In genomic region chr6:19838442-19839236, GRCh38 we compare ENCODE assay signal across 8 cellular contexts. TPM values are rescaled to one million over a fixed set of nuclear protein-coding genes. Genes with fewer than 3 reads are reported as not detected.
A peak's percentile ranks its signal among the peaks of the same experiment; 100 is the strongest.
DNase-seq lines count a peak whose midpoint lies in the region; ATAC-seq and TF ChIP-seq lines count a peak whose summit lies in the region.

No MANE protein-coding gene starts in this region.

- no peak overlapping the region for H4K8ac ChIP-seq in IMR-90 (ENCODE audit: low read depth in 2 of 2, low read length in 2 of 2)

- peaks cover 50% of the 10 kb centered on the region for H3K27me3 Mint-ChIP-seq in WTC11 (ENCODE audit: low read depth)
- H3K27me3 Mint-ChIP-seq in activated CD4-positive, alpha-beta memory T cell treated with anti-CD3 and anti-CD28 coated beads, Interleukin-2, amount 10 ng/mL, durations not matched to agents 7 days and 5 days: peaks cover 46% of the 10 kb centered on the region

- no peak overlapping the region for H4K5ac ChIP-seq in IMR-90 (ENCODE audit: low read depth, low read length)

- H3K9me3 ChIP-seq in IMR-90 (ENCODE audit: control insufficient read depth, insufficient read depth, low read length): no peaks in the 10 kb centered on the region

- no peak overlapping the region; the same call in 1 of the 2 replicates for H3K14ac ChIP-seq in IMR-90 (replicated peaks; ENCODE audit: low read depth, low read length)

- H2BK15ac ChIP-seq in IMR-90 (ENCODE audit: low read depth, low read length): no peak overlapping the region

- BruUV-seq in IMR-90 (replicated peaks; lab: Mats Ljungman, UMichigan): no TSS peak

- peak overlapping the region; percentile 92 for H2AFZ ChIP-seq in IMR-90 (replicated peaks; ENCODE audit: low read length, poor library complexity)

- no peaks in the 10 kb centered on the region for H3K9me3 Mint-ChIP-seq in WTC11
- H3K9me3 Mint-ChIP-seq in activated CD4-positive, alpha-beta memory T cell treated with anti-CD3 and anti-CD28 coated beads, Interleukin-2, amount 10 ng/mL, durations not matched to agents 7 days and 5 days: peaks cover 4% of the 10 kb centered on the region

- no peak for TF ChIP-seq RAD21 in IMR-90 (IDR thresholded peaks at IDR 0.05; ENCODE audit: low read length)

- H3K9me1 ChIP-seq in IMR-90 (ENCODE audit: insufficient read depth, low read length): no peaks in the 10 kb centered on the region

- H3K27ac Mint-ChIP-seq in WTC11: peak overlapping the region; percentile 92
- no peak overlapping the region for H3K27ac Mint-ChIP-seq in activated CD4-positive, alpha-beta memory T cell treated with anti-CD3 and anti-CD28 coated beads, Interleukin-2, amount 10 ng/mL, durations not matched to agents 7 days and 5 days

- H2BK5ac ChIP-seq in IMR-90 (ENCODE audit: low read depth, low read length, poor library complexity, severe bottlenecking): peak overlapping the region; percentile 5

- no peaks in the 10 kb centered on the region for H3K36me3 ChIP-seq in IMR-90 (ENCODE audit: control insufficient read depth, insufficient read depth, low read length)

- in situ Hi-C loops in IMR-90 (cut with MboI; ENCODE audit: low sequenced_read_pairs): no loop called here

- CTCF ChIA-PET in IMR-90 (lab: Yijun Ruan, JAX) (interaction anchor here (1.9 kb wide), 1 partner anchor 10 kb away, joined by 5 read pairs; no protein-coding TSS in a partner anchor), WTC11 (lab: Charles Lee) (interaction anchor here (1.1 kb wide), 1 partner anchor 13 kb away, joined by 4 read pairs; no protein-coding TSS in a partner anchor)
- CTCF ChIA-PET in activated CD4-positive, alpha-beta memory T cell treated with anti-CD3 and anti-CD28 coated beads, Interleukin-2, amount 10 ng/mL, durations not matched to agents 7 days and 5 days (lab: Charles Lee): no interaction called here

- H3K27ac ChIP-seq in IMR-90 (ENCODE audit: insufficient read depth, low read length) (peak overlapping the region; percentile 39), skin epidermis (peak overlapping the region in 20 of 21 experiments; percentile 17 to 92 (median 80))

- 0% methylated on average over 34 of the region's 63 CpGs; no CpG with 5 or more reads in 1 of the 2 experiments for WGBS in IMR-90 (ENCODE audit: extremely low coverage in 2 of 2, insufficient read length in 1 of 2), 2 experiments

- H3K79me1 ChIP-seq in IMR-90 (ENCODE audit: low read depth in 1 of 2, low read length in 2 of 2): peaks cover 0 to 9% of the 10 kb centered on the region in 2 experiments; a peak in 3 of 4 replicates

- dilution Hi-C loops in IMR-90 (cut with HindIII; ENCODE audit: low sequenced_read_pairs, unreplicated experiment): no loop called here

- H3K4ac ChIP-seq in IMR-90 (ENCODE audit: low read depth, low read length): no peak overlapping the region; the same call in 1 of the 2 replicates

- H3K4me2 ChIP-seq in IMR-90 (ENCODE audit: low read depth, low read length): peak overlapping the region; percentile 91

- peak overlapping the region; percentile 65 for H3K23ac ChIP-seq in IMR-90 (ENCODE audit: low read depth, low read length)

- H2BK120ac ChIP-seq in IMR-90 (ENCODE audit: low read depth, low read length): no peak overlapping the region

- no peak overlapping the region for H4K91ac ChIP-seq in IMR-90 (ENCODE audit: insufficient read depth, low read depth, low read length)

- POLR2A ChIA-PET in IMR-90 (lab: Charles Lee; ENCODE audit: unreplicated experiment) (no interaction called here), WTC11 (lab: Charles Lee) (interaction anchor here (1.0 to 2.0 kb wide), 2 partner anchors 12 kb away, joined by 3 to 13 read pairs; no protein-coding TSS in a partner anchor)
- POLR2A ChIA-PET in activated CD4-positive, alpha-beta memory T cell treated with anti-CD3 and anti-CD28 coated beads, Interleukin-2, amount 10 ng/mL, durations not matched to agents 7 days and 5 days (lab: Charles Lee): no interaction called here

- no peak overlapping the region for H2AK5ac ChIP-seq in IMR-90 (ENCODE audit: low read depth, low read length)

- TF ChIP-seq CTCF in IMR-90 (conservative IDR thresholded peaks at IDR 0.05; ENCODE audit: low read depth, low read length): no peak
- TF ChIP-seq CTCF in WTC11 (IDR thresholded peaks at IDR 0.05): no peak

- DNase-seq in DMS153 (lab: John Stamatoyannopoulos, UW): peak; percentile 83
- peak; percentile 11 for DNase-seq in IMR-90
- peak; percentile 73 for DNase-seq in WTC11 (ENCODE audit: low spot score)
- DNase-seq in iPS DF 19.7 (ENCODE audit: low read depth, low spot score): peak; percentile 40
- DNase-seq in activated CD4-positive, alpha-beta memory T cell treated with anti-CD3 and anti-CD28 coated beads, Interleukin-2, amount 10 ng/mL, durations not matched to agents 7 days and 5 days: no peak

- H3K4me3 ChIP-seq in IMR-90 (ENCODE audit: insufficient read depth, low read depth, low read length) (peak overlapping the region; percentile 78), skin epidermis (peak overlapping the region; percentile 47 to 66 (median 62))

- H3K4me1 Mint-ChIP-seq in WTC11: peaks cover 50% of the 10 kb centered on the region
- H3K4me1 Mint-ChIP-seq in activated CD4-positive, alpha-beta memory T cell treated with anti-CD3 and anti-CD28 coated beads, Interleukin-2, amount 10 ng/mL, durations not matched to agents 7 days and 5 days: peaks cover 6% of the 10 kb centered on the region

- intact Hi-C loops in IMR-90 (cut with micrococcal nuclease): loop anchor here (5.0 kb wide), 1 partner anchor 121 kb away; no protein-coding TSS in a partner anchor

- ATAC-seq in IMR-90 (ENCODE audit: low read depth): no peak
- peak; percentile 31 for ATAC-seq in WTC11
- no peak for ATAC-seq in GM18870 (IDR thresholded peaks at IDR 0.05; ENCODE audit: unreplicated experiment)
- ATAC-seq in HG03442 (IDR thresholded peaks at IDR 0.05; ENCODE audit: unreplicated experiment): no peak

- peak overlapping the region; percentile 59 for H2AK9ac ChIP-seq in IMR-90 (replicated peaks; ENCODE audit: low read depth, low read length, poor library complexity)

- H3K36me3 Mint-ChIP-seq in WTC11: no peaks in the 10 kb centered on the region
- H3K36me3 Mint-ChIP-seq in activated CD4-positive, alpha-beta memory T cell treated with anti-CD3 and anti-CD28 coated beads, Interleukin-2, amount 10 ng/mL, durations not matched to agents 7 days and 5 days (ENCODE audit: low read depth): peaks cover 8% of the 10 kb centered on the region

- no peaks in the 10 kb centered on the region for H3K27me3 ChIP-seq in IMR-90 (ENCODE audit: control insufficient read depth, insufficient read depth, low read length)

- H3K4me3 Mint-ChIP-seq in WTC11: peak overlapping the region; percentile 89
- H3K4me3 Mint-ChIP-seq in activated CD4-positive, alpha-beta memory T cell treated with anti-CD3 and anti-CD28 coated beads, Interleukin-2, amount 10 ng/mL, durations not matched to agents 7 days and 5 days: no peak overlapping the region

- peak overlapping the region; percentile 62 for H3K9ac ChIP-seq in IMR-90 (ENCODE audit: low read depth, low read length)

- H3K18ac ChIP-seq in IMR-90 (ENCODE audit: low read depth, low read length): 0 out of 2 replicates have a peak overlapping the region, but pooled peaks have one; percentile 11

- no peak overlapping the region for H3K56ac ChIP-seq in IMR-90 (ENCODE audit: extremely low read depth, insufficient read depth, low read length)

- 0 out of 2 replicates have a peak, but pooled peaks have one; percentile 33 for TF ChIP-seq POLR2A in IMR-90 (IDR thresholded peaks at IDR 0.05; ENCODE audit: low read depth, low read length)

- H3K4me1 ChIP-seq in IMR-90 (ENCODE audit: control insufficient read depth, insufficient read depth, low read length): no peaks in the 10 kb centered on the region

- H2BK20ac ChIP-seq in IMR-90 (ENCODE audit: low read depth, low read length): no peak overlapping the region

- H4K20me1 ChIP-seq in IMR-90 (ENCODE audit: insufficient read depth, low read length): peaks cover 10% of the 10 kb centered on the region; the same call in 1 of the 2 replicates

TF ChIP-seq in IMR-90, 13 proteins besides CTCF, POLR2A, EP300 and RAD21 (continues in another document):
- no peak for TF ChIP-seq RFX5 (IDR thresholded peaks at IDR 0.05; ENCODE audit: low read depth, low read length)
- TF ChIP-seq MAFK (IDR thresholded peaks at IDR 0.05; ENCODE audit: low read depth, low read length): no peak
- no peak for TF ChIP-seq FOS (IDR thresholded peaks at IDR 0.05; ENCODE audit: low read depth, low read length)
- no peak for TF ChIP-seq CEBPB (IDR thresholded peaks at IDR 0.05; ENCODE audit: low read depth, low read length)
- no peak for TF ChIP-seq USF2 (IDR thresholded peaks at IDR 0.05; ENCODE audit: low read depth, low read length)
- TF ChIP-seq MAZ (IDR thresholded peaks at IDR 0.05; ENCODE audit: borderline replicate concordance, low read depth, low read length): no peak

TF ChIP-seq in WTC11, 78 proteins besides CTCF, POLR2A, EP300 and RAD21 (continues in another document):
- TF ChIP-seq ZNF425 (CRISPR knock-in tag; conservative IDR thresholded peaks at IDR 0.05): no peak

RNA-seq across cellular contexts. Expression of gene ID4, which starts 1.5 kb away (rescaled TPM):
- 3.0 and 11.1 TPM in 2 replicates for total RNA-seq in IMR-90 (2012; rRNA removed)
- 3.6 and 7.3 TPM in 2 replicates for polyA plus RNA-seq in IMR-90 (2012; rRNA removed)
- polyA plus RNA-seq in IMR-90 (2012; cell fraction: cytosol; rRNA removed): 4.3 and 6.7 TPM in 2 replicates
- 32.9 and 35.8 TPM in 2 replicates for polyA plus RNA-seq in IMR-90 (2012; cell fraction: nucleus; rRNA removed; ENCODE audit: low replicate concordance)
- 4.5 to 9.3 TPM (median 8.8 TPM) in 3 replicates for total RNA-seq in WTC11 (2021)
- total RNA-seq in activated CD4-positive, alpha-beta memory T cell treated with anti-CD3 and anti-CD28 coated beads, Interleukin-2, amount 10 ng/mL, durations not matched to agents 7 days and 5 days: not detected
